ENCODE assay signal across 8 cellular contexts in the genomic region with DNA sequence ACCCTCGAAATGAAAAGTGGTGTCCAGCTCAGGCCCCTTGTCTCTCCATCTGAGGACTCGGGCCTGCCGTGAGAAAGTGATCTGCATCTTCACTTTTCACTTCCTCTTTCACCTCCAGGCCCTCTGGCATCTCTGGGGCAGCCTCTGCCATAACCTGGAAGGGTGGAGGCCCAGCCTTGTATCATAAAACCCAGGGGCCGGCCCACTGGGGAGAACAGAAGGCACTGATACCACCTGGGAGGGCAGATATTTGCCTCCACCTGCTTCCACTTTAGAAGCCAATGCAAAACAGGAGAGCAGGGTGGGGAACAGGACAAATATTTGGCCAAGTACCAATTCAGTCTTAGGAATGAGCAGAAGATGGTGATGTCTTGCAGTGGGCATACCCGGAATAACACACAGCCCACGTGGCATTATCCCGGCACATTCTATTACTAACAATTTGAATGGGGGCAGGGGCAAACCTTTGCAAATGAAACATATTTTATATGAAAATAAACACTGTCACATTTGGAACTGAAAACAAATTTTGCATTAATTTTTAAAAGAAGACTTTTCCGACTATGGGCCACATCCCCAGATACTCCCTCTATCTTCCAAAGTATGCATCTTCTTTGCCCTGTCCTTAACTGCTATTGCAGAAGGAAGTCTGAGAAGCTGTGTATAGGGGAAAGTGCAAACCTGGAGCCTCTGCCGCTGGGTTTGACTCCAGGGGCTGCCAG.
DNase-seq lines count a peak whose midpoint lies in the region; ATAC-seq and TF ChIP-seq lines count a peak whose summit lies in the region.

No MANE protein-coding gene starts in this region.

- H3K27ac ChIP-seq in RWPE2 (ENCODE audit: poor library complexity, severe bottlenecking): peak overlapping the region; percentile 86

- ATAC-seq in HG03064 (IDR thresholded peaks at IDR 0.05; ENCODE audit: low read depth, unreplicated experiment) (peak; percentile 76), RWPE2 (ENCODE audit: low read depth) (peak; percentile 59)

- TF ChIP-seq CTCF in RWPE2 (IDR thresholded peaks at IDR 0.05; ENCODE audit: poor library complexity, severe bottlenecking): peak; percentile 18

- H3K4me1 ChIP-seq in RWPE2 (ENCODE audit: insufficient read depth, poor library complexity, severe bottlenecking): peaks cover 45% of the 10 kb centered on the region

- no peak overlapping the region for H3K4me3 ChIP-seq in RWPE2 (ENCODE audit: severe bottlenecking)

- no peaks in the 10 kb centered on the region for H3K27me3 ChIP-seq in RWPE2 (ENCODE audit: insufficient read depth, poor library complexity, severe bottlenecking)

- peak; percentile 22 for DNase-seq in NCI-H82 (lab: John Stamatoyannopoulos, UW)
- no peak for DNase-seq in NCI-H82 treated with DMSO at 0.1 percent for 48 hours (lab: John Stamatoyannopoulos, UW; ENCODE audit: unreplicated experiment)
- DNase-seq in RWPE2 (ENCODE audit: low spot score): no peak
- peak; percentile 19 for DNase-seq in myocyte (ENCODE audit: low read depth)
- DNase-seq in T-helper 1 cell: no peak
- DNase-seq in activated CD4-positive, CD25-positive, alpha-beta regulatory T cell (lab: John Stamatoyannopoulos, UW): no peak
- no peak for DNase-seq in activated effector memory CD4-positive, alpha-beta T cell treated with Interleukin-2 at 50 U/mL for 16 hours

- no peaks in the 10 kb centered on the region for H3K9me3 ChIP-seq in RWPE2 (ENCODE audit: severe bottlenecking)

- H3K36me3 ChIP-seq in RWPE2 (ENCODE audit: low read depth): no peaks in the 10 kb centered on the region

Comparison
In these comparisons a context has a peak if more than half of its experiments do, and no peak if none do; other contexts are left out.
1. DNase-seq: peak in NCI-H82 (single experiment) and myocyte (single experiment); none in NCI-H82 treated with DMSO at 0.1 percent for 48 hours (single experiment), RWPE2 (single experiment), T-helper 1 cell (0 of 5), activated CD4-positive, CD25-positive, alpha-beta regulatory T cell (0 of 4) and activated effector memory CD4-positive, alpha-beta T cell treated with Interleukin-2 at 50 U/mL for 16 hours (single experiment).